Comparison of ENCODE assay signal across 8 cellular contexts in genomic region chr6:32195902-32196681, GRCh38. TPM values are rescaled to one million over a fixed set of nuclear protein-coding genes. Genes with fewer than 3 reads are reported as not detected.
DNase-seq lines count a peak whose midpoint lies in the region; ATAC-seq and TF ChIP-seq lines count a peak whose summit lies in the region.

No MANE protein-coding gene starts in this region.

- peak; percentile 93 for DNase-seq in ELR (ENCODE audit: low read depth)
- DNase-seq in Jurkat, Clone E6-1 (ENCODE audit: low read depth, low spot score), result no peak
- peak; percentile 100 for DNase-seq in RPMI8226
- peak; percentile 90 for DNase-seq in glutamatergic neuron
- peak; percentile 81 for DNase-seq in occipital lobe (lab: John Stamatoyannopoulos, UW)
- peak; percentile 90 for DNase-seq in ureter (ENCODE audit: low spot score)

- H3K36me3 Mint-ChIP-seq in activated naive CD8-positive, alpha-beta T cell, result no peaks in the 10 kb centered on the region
- no peaks in the 10 kb centered on the region for H3K36me3 Mint-ChIP-seq in glutamatergic neuron (ENCODE audit: unreplicated experiment)

- H3K4me3 ChIP-seq in Jurkat, Clone E6-1 (ENCODE audit: low read length), result peak overlapping the region; percentile 98

- peak; percentile 67 for ATAC-seq in GM21619 (IDR thresholded peaks at IDR 0.05; ENCODE audit: unreplicated experiment)

- H3K27me3 Mint-ChIP-seq in activated naive CD8-positive, alpha-beta T cell, result no peaks in the 10 kb centered on the region
- peaks cover 8% of the 10 kb centered on the region for H3K27me3 Mint-ChIP-seq in glutamatergic neuron (ENCODE audit: unreplicated experiment)

- H3K4me1 Mint-ChIP-seq in activated naive CD8-positive, alpha-beta T cell (ENCODE audit: low read depth), result peaks cover 39% of the 10 kb centered on the region
- H3K4me1 Mint-ChIP-seq in glutamatergic neuron (ENCODE audit: low read depth, unreplicated experiment), result peaks cover 9% of the 10 kb centered on the region

- H3K27ac Mint-ChIP-seq in activated naive CD8-positive, alpha-beta T cell, result peak overlapping the region; percentile 97
- H3K27ac Mint-ChIP-seq in glutamatergic neuron (ENCODE audit: unreplicated experiment), result peak overlapping the region; percentile 100

- peak; percentile 8 for TF ChIP-seq CTCF in glutamatergic neuron (IDR thresholded peaks at IDR 0.05; ENCODE audit: partially characterized antibody, unreplicated experiment)

- H3K4me3 Mint-ChIP-seq in activated naive CD8-positive, alpha-beta T cell, result peak overlapping the region; percentile 95
- H3K4me3 Mint-ChIP-seq in glutamatergic neuron (ENCODE audit: unreplicated experiment), result peak overlapping the region; percentile 91

- no peaks in the 10 kb centered on the region for H3K9me3 Mint-ChIP-seq in activated naive CD8-positive, alpha-beta T cell (ENCODE audit: low read depth)
- peaks cover 14% of the 10 kb centered on the region for H3K9me3 Mint-ChIP-seq in glutamatergic neuron (ENCODE audit: unreplicated experiment)

RNA-seq across cellular contexts. Expression of gene GPSM3, which starts 3.6 kb away (rescaled TPM):
- polyA plus RNA-seq in Jurkat, Clone E6-1 (2012; ENCODE audit: insufficient read depth, insufficient read length), result 103 TPM
- 3.2 TPM for total RNA-seq in glutamatergic neuron (ENCODE audit: unreplicated experiment)
- total RNA-seq in occipital lobe, result 0.78 TPM
- total RNA-seq in ureter, result 33.9 TPM

RNA-seq across cellular contexts. Expression of gene PBX2, which starts 6.1 kb away (rescaled TPM):
- polyA plus RNA-seq in Jurkat, Clone E6-1 (2012; ENCODE audit: insufficient read depth, insufficient read length), result 79.8 TPM
- total RNA-seq in glutamatergic neuron (ENCODE audit: unreplicated experiment), result 105 TPM
- 18.1 TPM for total RNA-seq in occipital lobe
- total RNA-seq in ureter, result 103 TPM

RNA-seq across cellular contexts. Expression of gene AGER, which starts 12.0 kb away (rescaled TPM):
- polyA plus RNA-seq in Jurkat, Clone E6-1 (2012; ENCODE audit: insufficient read depth, insufficient read length), result 18.3 TPM
- total RNA-seq in glutamatergic neuron (ENCODE audit: unreplicated experiment) (13.2 TPM), occipital lobe (0.78 TPM), ureter (16.9 TPM)

RNA-seq across cellular contexts. Expression of gene RNF5, which starts 17.9 kb away (rescaled TPM):
- polyA plus RNA-seq in Jurkat, Clone E6-1 (2012; ENCODE audit: insufficient read depth, insufficient read length), result 112 TPM
- 103 TPM for total RNA-seq in glutamatergic neuron (ENCODE audit: unreplicated experiment)
- 71.7 TPM for total RNA-seq in occipital lobe
- total RNA-seq in ureter, result 44.4 TPM

RNA-seq across cellular contexts. Expression of gene AGPAT1, which starts 20.2 kb away (rescaled TPM):
- 57.3 TPM for polyA plus RNA-seq in Jurkat, Clone E6-1 (2012; ENCODE audit: insufficient read depth, insufficient read length)
- total RNA-seq in glutamatergic neuron (ENCODE audit: unreplicated experiment) (136 TPM), occipital lobe (13.6 TPM), ureter (65.0 TPM)
